In the genomic region with DNA sequence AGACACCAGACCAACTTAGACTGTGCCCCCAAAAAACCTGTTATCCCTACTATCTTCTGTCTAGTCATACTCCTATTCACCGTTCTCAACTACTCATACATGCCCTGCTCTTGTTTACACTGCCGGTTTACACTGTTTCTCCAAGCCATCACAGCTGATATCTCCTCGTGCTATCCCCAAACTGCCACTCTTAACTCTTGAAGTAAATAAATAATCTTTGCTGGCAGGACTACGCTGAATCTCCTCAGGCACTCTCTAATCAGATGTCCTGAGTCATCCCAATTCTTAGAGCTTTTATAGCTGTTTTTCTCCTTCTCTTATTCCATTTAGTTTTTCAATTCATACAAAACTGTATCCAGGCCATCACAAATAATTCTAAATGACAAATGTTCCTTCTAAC, we compare ENCODE assay signal across 5 cellular contexts. TPM values are rescaled to one million over a fixed set of nuclear protein-coding genes. Genes with fewer than 3 reads are reported as not detected.
"Had no signal": no experiment of that assay in that cellular context is flagged by ENCODE, and none has a peak within 500 bp of the region (broad histone marks: within the 10 kb centered on the region; RNA-seq: fewer than 3 reads in every experiment).

No MANE protein-coding gene starts in this region.

RNA-seq across cellular contexts. Expression of a gene that starts 48.4 kb away (rescaled TPM):
- total RNA-seq: M059J, PC-3, Peyer's patch, Right ventricle myocardium superior, SJSA1 had no signal
